27 cellular contexts compared by ENCODE assay signal in the genomic region with DNA sequence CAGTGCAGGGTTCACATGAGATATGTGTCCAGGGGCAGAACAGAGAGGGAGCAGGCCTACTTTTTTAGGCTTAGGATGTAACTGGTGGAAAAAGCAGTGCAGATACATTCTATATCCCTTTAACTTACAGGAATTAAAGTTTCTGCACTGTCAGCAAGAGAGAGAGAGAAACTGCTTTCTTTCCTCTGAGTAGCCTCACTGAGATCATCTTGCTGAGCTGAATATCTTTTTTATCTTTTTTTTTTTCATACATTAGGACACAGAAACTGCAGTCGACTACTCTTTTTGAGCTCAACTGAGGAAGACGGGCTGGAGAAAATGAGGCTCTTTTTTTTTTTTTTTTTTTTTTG. TPM values are rescaled to one million over a fixed set of nuclear protein-coding genes. Genes with fewer than 3 reads are reported as not detected.
"Had no signal": no experiment of that assay in that cellular context is flagged by ENCODE, and none has a peak within 500 bp of the region (broad histone marks: within the 10 kb centered on the region; RNA-seq: fewer than 3 reads in every experiment).

No MANE protein-coding gene starts in this region.

- H3K9me3 Mint-ChIP-seq: activated CD4-positive, alpha-beta T cell treated with anti-CD3 and anti-CD28 coated beads, Interleukin-2, amount 10 ng/mL, durations not matched to agents 7 days and 5 days; activated naive CD4-positive, alpha-beta T cell treated with anti-CD3 and anti-CD28 coated beads, Interleukin-2, amount 10 ng/mL, durations not matched to agents 7 days and 5 days; activated naive CD8-positive, alpha-beta T cell treated with anti-CD3 and anti-CD28 coated beads for 36 hours had no signal

- H3K36me3 Mint-ChIP-seq: activated CD4-positive, alpha-beta memory T cell treated with anti-CD3 and anti-CD28 coated beads for 36 hours; activated naive CD4-positive, alpha-beta T cell treated with anti-CD3 and anti-CD28 coated beads, Interleukin-2, amount 10 ng/mL, durations not matched to agents 7 days and 5 days; activated naive CD8-positive, alpha-beta T cell treated with anti-CD3 and anti-CD28 coated beads for 36 hours; T-cell had no signal

- ATAC-seq: activated T-helper 17 cell treated with anti-CD3 and anti-CD28 coated beads, Interleukin-2, amount 50 U/mL, for 72 hours; T-cell had no signal

- H3K4me3 Mint-ChIP-seq: activated CD4-positive, alpha-beta memory T cell treated with anti-CD3 and anti-CD28 coated beads for 36 hours; activated CD4-positive, alpha-beta T cell treated with anti-CD3 and anti-CD28 coated beads, Interleukin-2, amount 10 ng/mL, durations not matched to agents 7 days and 5 days; activated naive CD4-positive, alpha-beta T cell treated with anti-CD3 and anti-CD28 coated beads, Interleukin-2, amount 10 ng/mL, durations not matched to agents 7 days and 5 days; activated naive CD8-positive, alpha-beta T cell treated with anti-CD3 and anti-CD28 coated beads for 36 hours; activated T-helper 17 cell treated with anti-CD3 and anti-CD28 coated beads, Interleukin-2, amount 50 U/mL, for 72 hours; T-cell had no signal

- H3K4me3 ChIP-seq: Peyer's patch had no signal

- H3K4me1 Mint-ChIP-seq: activated CD4-positive, alpha-beta T cell treated with anti-CD3 and anti-CD28 coated beads, Interleukin-2, amount 10 ng/mL, durations not matched to agents 7 days and 5 days; activated naive CD4-positive, alpha-beta T cell treated with anti-CD3 and anti-CD28 coated beads, Interleukin-2, amount 10 ng/mL, durations not matched to agents 7 days and 5 days; activated naive CD8-positive, alpha-beta T cell treated with anti-CD3 and anti-CD28 coated beads for 36 hours; activated T-helper 17 cell treated with anti-CD3 and anti-CD28 coated beads, Interleukin-2, amount 50 U/mL, for 72 hours; T-cell had no signal

- H3K27me3 Mint-ChIP-seq: activated CD4-positive, alpha-beta memory T cell treated with anti-CD3 and anti-CD28 coated beads for 36 hours; activated CD4-positive, alpha-beta T cell treated with anti-CD3 and anti-CD28 coated beads, Interleukin-2, amount 10 ng/mL, durations not matched to agents 7 days and 5 days; activated naive CD8-positive, alpha-beta T cell treated with anti-CD3 and anti-CD28 coated beads for 36 hours; activated T-helper 17 cell treated with anti-CD3 and anti-CD28 coated beads, Interleukin-2, amount 50 U/mL, for 72 hours had no signal

- H3K27me3 ChIP-seq: brain microvascular endothelial cell, Peyer's patch had no signal

- H3K27ac Mint-ChIP-seq: activated CD4-positive, alpha-beta memory T cell treated with anti-CD3 and anti-CD28 coated beads for 36 hours; activated CD4-positive, alpha-beta T cell treated with anti-CD3 and anti-CD28 coated beads, Interleukin-2, amount 10 ng/mL, durations not matched to agents 7 days and 5 days; activated naive CD4-positive, alpha-beta T cell treated with anti-CD3 and anti-CD28 coated beads, Interleukin-2, amount 10 ng/mL, durations not matched to agents 7 days and 5 days; activated naive CD8-positive, alpha-beta T cell treated with anti-CD3 and anti-CD28 coated beads for 36 hours; activated T-helper 17 cell treated with anti-CD3 and anti-CD28 coated beads, Interleukin-2, amount 50 U/mL, for 72 hours; T-cell had no signal

- DNase-seq: activated CD4-positive, alpha-beta memory T cell treated with anti-CD3 and anti-CD28 coated beads for 36 hours; activated CD4-positive, alpha-beta T cell treated with anti-CD3 and anti-CD28 coated beads, Interleukin-2, amount 10 ng/mL, durations not matched to agents 7 days and 5 days; activated CD4-positive, CD25-positive, alpha-beta regulatory T cell; activated CD8-positive, alpha-beta memory T cell treated with anti-CD3 and anti-CD28 coated beads for 24 hours; activated gamma-delta T cell treated with Interleukin-2 at 50 U/mL for 16 hours; activated naive CD4-positive, alpha-beta T cell treated with anti-CD3 and anti-CD28 coated beads, Interleukin-2, amount 10 ng/mL, durations not matched to agents 7 days and 5 days; activated naive CD8-positive, alpha-beta T cell treated with anti-CD3 and anti-CD28 coated beads for 36 hours; activated T-cell treated with anti-CD3 and anti-CD28 coated beads, Interleukin-2, amount 50 U/mL, for 48 hours; brain microvascular endothelial cell; cerebellar nuclear complex; KBM-7; MV-4-11; NCI-H1092 treated with DMSO at 0.1 percent for 48 hours; NCI-H1417 treated with DMSO at 0.1 percent for 48 hours; NCI-H1694; NCI-H2029; NCI-H2107; NCI-H524; Peyer's patch; SIG-M5; T-cell had no signal

- H3K36me3 ChIP-seq: brain microvascular endothelial cell, Peyer's patch had no signal

- H3K4me1 ChIP-seq: Peyer's patch had no signal

- H3K9me3 ChIP-seq: Peyer's patch had no signal

- H3K27ac ChIP-seq: brain microvascular endothelial cell, Peyer's patch, VCaP had no signal

RNA-seq across cellular contexts. Expression of a gene that starts 50.1 kb away (rescaled TPM):
- total RNA-seq: activated CD4-positive, alpha-beta memory T cell treated with anti-CD3 and anti-CD28 coated beads for 36 hours; activated CD4-positive, alpha-beta T cell treated with anti-CD3 and anti-CD28 coated beads, Interleukin-2, amount 10 ng/mL, durations not matched to agents 7 days and 5 days; activated naive CD8-positive, alpha-beta T cell treated with anti-CD3 and anti-CD28 coated beads for 36 hours; activated T-helper 17 cell treated with anti-CD3 and anti-CD28 coated beads, Interleukin-2, amount 50 U/mL, for 72 hours; cardiac septum; LHCN-M2; M059J; T-cell; T-helper 2 cell treated with Interferon-gamma antibody and Interleukin-4, amounts not matched to agents 100 ng/mL and 5 ng/mL, for 36 hours had no signal
